Comparison of ENCODE assay signal across 17 cellular contexts in the genomic region with DNA sequence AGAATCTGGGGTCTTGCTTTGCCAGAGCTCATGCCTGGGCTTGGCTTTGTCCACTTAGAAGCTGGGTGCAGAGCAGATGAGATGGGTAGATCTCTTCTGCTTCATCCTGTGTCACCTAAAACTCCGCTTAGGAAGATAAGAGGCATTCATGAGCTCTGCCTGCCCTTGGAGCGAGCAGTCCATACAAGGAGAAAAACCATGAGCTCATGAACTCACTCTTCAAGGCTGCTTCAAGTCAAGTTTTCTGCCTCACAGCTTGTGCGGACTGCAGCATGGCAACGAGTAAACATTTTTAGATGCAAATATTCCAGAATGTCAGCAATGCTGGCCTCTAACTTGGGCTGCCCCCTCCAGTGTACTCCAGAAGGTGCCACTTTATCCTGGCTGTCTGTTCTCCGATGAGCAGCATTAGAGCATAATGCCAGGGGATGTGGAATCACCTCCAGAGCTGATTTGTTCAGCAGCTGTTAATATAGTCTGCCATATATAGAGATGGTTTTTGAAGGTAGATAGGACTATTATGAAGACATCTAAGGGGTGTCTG. TPM values are rescaled to one million over a fixed set of nuclear protein-coding genes. Genes with fewer than 3 reads are reported as not detected.
"Had no signal": no experiment of that assay in that cellular context is flagged by ENCODE, and none has a peak within 500 bp of the region (broad histone marks: within the 10 kb centered on the region; RNA-seq: fewer than 3 reads in every experiment).

No MANE protein-coding gene starts in this region.

- H3K36me3 Mint-ChIP-seq: activated naive CD4-positive, alpha-beta T cell treated with anti-CD3 and anti-CD28 coated beads, Interleukin-2, amount 50 U/mL, for 24 hours had no signal

- H3K27me3 ChIP-seq: adrenal gland had no signal

- H3K36me3 ChIP-seq: adrenal gland had no signal

- H3K9me3 ChIP-seq: adrenal gland had no signal

- H3K9me3 Mint-ChIP-seq: activated CD4-positive, alpha-beta T cell treated with anti-CD3 and anti-CD28 coated beads, Interleukin-2, amount 10 ng/mL, durations not matched to agents 24 days and 14 days; activated naive CD4-positive, alpha-beta T cell treated with anti-CD3 and anti-CD28 coated beads, Interleukin-2, amount 50 U/mL, for 24 hours; nephron; T-helper 2 cell treated with Interferon-gamma antibody and Interleukin-4, amounts not matched to agents 5 μg/mL and 100 μg/mL, for 36 hours had no signal

- H3K27ac Mint-ChIP-seq: activated CD4-positive, alpha-beta T cell treated with anti-CD3 and anti-CD28 coated beads, Interleukin-2, amount 10 ng/mL, durations not matched to agents 24 days and 14 days; activated CD8-positive, alpha-beta T cell treated with anti-CD3 and anti-CD28 coated beads, Interleukin-2, amount 10 ng/mL, durations not matched to agents 7 days and 5 days; activated naive CD4-positive, alpha-beta T cell treated with anti-CD3 and anti-CD28 coated beads, Interleukin-2, amount 50 U/mL, for 24 hours; T-helper 2 cell treated with Interferon-gamma antibody and Interleukin-4, amounts not matched to agents 5 μg/mL and 100 μg/mL, for 36 hours had no signal

- H3K4me3 Mint-ChIP-seq: activated CD4-positive, alpha-beta T cell treated with anti-CD3 and anti-CD28 coated beads, Interleukin-2, amount 10 ng/mL, durations not matched to agents 24 days and 14 days; activated CD8-positive, alpha-beta T cell treated with anti-CD3 and anti-CD28 coated beads, Interleukin-2, amount 10 ng/mL, durations not matched to agents 7 days and 5 days; activated naive CD4-positive, alpha-beta T cell treated with anti-CD3 and anti-CD28 coated beads, Interleukin-2, amount 50 U/mL, for 24 hours; nephron; T-helper 2 cell treated with Interferon-gamma antibody and Interleukin-4, amounts not matched to agents 5 μg/mL and 100 μg/mL, for 36 hours had no signal

- DNase-seq: activated CD4-positive, alpha-beta T cell treated with anti-CD3 and anti-CD28 coated beads, Interleukin-2, amount 10 ng/mL, durations not matched to agents 24 days and 14 days; activated CD4-positive, CD25-positive, alpha-beta regulatory T cell; activated CD8-positive, alpha-beta memory T cell treated with anti-CD3 and anti-CD28 coated beads, Interleukin-2, amount 50 U/mL, for 4 hours; activated CD8-positive, alpha-beta T cell treated with anti-CD3 and anti-CD28 coated beads, Interleukin-2, amount 10 ng/mL, durations not matched to agents 7 days and 5 days; activated effector memory CD4-positive, alpha-beta T cell treated with anti-CD3 and anti-CD28 coated beads, Interleukin-2, amount 50 U/mL, for 16 hours; activated T-cell treated with anti-CD3 and anti-CD28 coated beads, Interleukin-2, amount 50 U/mL, for 48 hours; adrenal gland; mesendoderm; nucleus accumbens; stimulated activated CD4-positive, alpha-beta T cell treated with anti-CD3 and anti-CD28 coated beads, Interleukin-1b, Interleukin-23, amount 100 ng/mL, for 48 hours; SW 1271 had no signal

- H3K27ac ChIP-seq: adrenal gland, epithelial cell of prostate had no signal

- H3K27me3 Mint-ChIP-seq: activated naive CD4-positive, alpha-beta T cell treated with anti-CD3 and anti-CD28 coated beads, Interleukin-2, amount 50 U/mL, for 24 hours had no signal

- H3K4me3 ChIP-seq: adrenal gland had no signal

RNA-seq across cellular contexts. Expression of a gene that starts 24.5 kb away (rescaled TPM):
- total RNA-seq: activated CD4-positive, alpha-beta T cell treated with anti-CD3 and anti-CD28 coated beads, Interleukin-2, amount 10 ng/mL, durations not matched to agents 24 days and 14 days; activated CD8-positive, alpha-beta T cell treated with anti-CD3 and anti-CD28 coated beads, Interleukin-2, amount 10 ng/mL, durations not matched to agents 7 days and 5 days; dermis microvascular lymphatic vessel endothelial cell; frontal cortex had no signal
